In the genomic region with DNA sequence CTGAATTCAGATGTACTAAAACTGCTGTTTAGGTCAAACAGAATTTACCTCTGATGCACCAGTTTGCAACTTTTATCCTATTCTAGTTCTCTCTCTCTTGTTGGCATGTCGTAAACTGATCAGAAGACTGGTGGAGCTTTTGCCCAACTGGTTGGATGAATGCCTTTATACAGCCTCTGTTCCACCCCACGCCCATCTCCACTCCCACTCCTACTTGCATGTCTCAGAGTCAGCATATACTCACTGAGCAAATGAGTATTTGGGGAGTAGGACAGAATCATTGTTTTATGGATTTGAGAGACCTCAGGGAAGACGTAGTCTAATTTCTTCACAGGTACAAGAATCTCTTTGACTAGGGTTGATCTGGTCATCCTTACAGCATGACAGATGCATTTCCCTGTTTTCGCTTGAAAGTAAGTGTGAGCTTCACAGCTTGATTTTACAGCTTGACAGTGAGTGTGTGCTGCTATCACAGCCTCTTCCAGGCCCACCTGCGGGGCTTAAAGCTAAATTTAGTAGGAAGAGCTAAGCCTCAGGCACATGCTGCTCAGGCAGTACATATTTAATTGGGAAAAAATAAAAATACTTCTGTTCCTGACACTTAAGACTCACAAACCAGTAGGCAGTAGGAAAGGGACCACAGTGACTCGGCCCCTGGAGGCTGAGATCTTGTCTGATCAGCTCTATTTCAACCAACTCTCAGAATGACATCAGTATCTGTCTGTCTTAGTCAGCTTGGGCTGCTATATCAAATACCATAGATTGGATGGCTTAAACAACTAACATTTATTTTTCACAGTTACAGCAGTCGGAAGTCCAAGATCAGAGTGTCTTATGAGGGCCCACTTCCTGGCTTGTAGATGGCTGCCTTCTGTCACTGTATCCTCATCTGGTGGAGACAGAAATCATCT, we compare ENCODE assay signal across 15 cellular contexts. TPM values are rescaled to one million over a fixed set of nuclear protein-coding genes. Genes with fewer than 3 reads are reported as not detected.
DNase-seq lines count a peak whose midpoint lies in the region; ATAC-seq and TF ChIP-seq lines count a peak whose summit lies in the region.
"Had no signal": no experiment of that assay in that cellular context is flagged by ENCODE, and none has a peak within 500 bp of the region (broad histone marks: within the 10 kb centered on the region; RNA-seq: fewer than 3 reads in every experiment).

No MANE protein-coding gene starts in this region.

- TF ChIP-seq CTCF in NB4 (IDR thresholded peaks at IDR 0.05; ENCODE audit: low read depth, low read length) (no peak), cardiac fibroblast (IDR thresholded peaks at IDR 0.05; ENCODE audit: low read depth, low read length) (no peak), hepatocyte (IDR thresholded peaks at IDR 0.05; ENCODE audit: poor library complexity) (no peak)

- H2BK120ac ChIP-seq in trophoblast cell (ENCODE audit: insufficient read depth, low read length, poor library complexity): no peak overlapping the region

- H2BK5ac ChIP-seq in trophoblast cell (ENCODE audit: low read depth, low read length, poor library complexity): no peak overlapping the region

- peak overlapping the region; percentile 31 for H3K27ac Mint-ChIP-seq in activated T-cell treated with anti-CD3 and anti-CD28 coated beads, Interleukin-2, amount 50 U/mL, for 24 hours

- H3K79me1 ChIP-seq in trophoblast cell (ENCODE audit: low read length): peaks cover 2% of the 10 kb centered on the region

- no peak overlapping the region for H4K8ac ChIP-seq in trophoblast cell (ENCODE audit: low read depth, low read length)

- H3K79me2 ChIP-seq in trophoblast cell (ENCODE audit: control insufficient read depth, insufficient read depth, low read length, poor library complexity) (no peaks in the 10 kb centered on the region), hepatocyte (no peaks in the 10 kb centered on the region)

- H3K9me3 ChIP-seq in trophoblast cell (ENCODE audit: insufficient read depth, low read depth, low read length): no peaks in the 10 kb centered on the region
- H3K9me3 ChIP-seq in hepatocyte (ENCODE audit: low read depth): no peaks in the 10 kb centered on the region
- H3K9me3 ChIP-seq: esophagus squamous epithelium, uterus had no signal

- peak overlapping the region; percentile 56 for H2BK12ac ChIP-seq in trophoblast cell (ENCODE audit: low read length)

- no peak overlapping the region for H3K4ac ChIP-seq in trophoblast cell (ENCODE audit: low read depth, low read length)

- no peak for DNase-seq in activated T-cell treated with anti-CD3 and anti-CD28 coated beads, Interleukin-2, amount 50 U/mL, for 24 hours
- DNase-seq in activated T-cell treated with anti-CD3 and anti-CD28 coated beads for 4 hours (no peak), NB4 (ENCODE audit: low read depth) (peak; percentile 61), cardiac fibroblast (ENCODE audit: low read depth in 2 of 2) (peak; percentile 27 to 52), trophoblast cell (no peak), hepatocyte (ENCODE audit: low spot score) (no peak), left lobe of liver (ENCODE audit: low spot score) (no peak)
- DNase-seq: esophagus squamous epithelium, GF-D8, NCI-H1694 treated with DMSO at 0.1 percent for 48 hours, T-cell, uterus had no signal

- no peak for TF ChIP-seq POLR2A in NB4 (IDR thresholded peaks at IDR 0.05; ENCODE audit: extremely low read depth, insufficient read length)

- peaks cover 8 to 10% of the 10 kb centered on the region in 2 experiments for H3K4me1 ChIP-seq in trophoblast cell (ENCODE audit: control insufficient read depth in 1 of 2, insufficient read depth in 2 of 2, low read length in 2 of 2)
- H3K4me1 ChIP-seq in hepatocyte (ENCODE audit: insufficient read depth): no peaks in the 10 kb centered on the region
- H3K4me1 ChIP-seq: uterus had no signal

- peak overlapping the region; percentile 36 for H4K91ac ChIP-seq in trophoblast cell (ENCODE audit: low read depth, low read length)

- H3K14ac ChIP-seq in trophoblast cell (ENCODE audit: low read length): no peak overlapping the region

- peak overlapping the region; percentile 75 for H3K27ac ChIP-seq in trophoblast cell (ENCODE audit: low read depth, low read length)
- H3K27ac ChIP-seq in hepatocyte: no peak overlapping the region
- H3K27ac ChIP-seq: cardiac muscle cell, esophagus squamous epithelium, uterus had no signal

- H3K27me3 ChIP-seq in trophoblast cell (ENCODE audit: insufficient read depth, low read length) (no peaks in the 10 kb centered on the region), hepatocyte (no peaks in the 10 kb centered on the region)
- H3K27me3 ChIP-seq: cardiac muscle cell, uterus had no signal

- no peaks in the 10 kb centered on the region for H3K9me2 ChIP-seq in hepatocyte (replicated peaks; ENCODE audit: insufficient read depth)

- H4K12ac ChIP-seq in trophoblast cell (ENCODE audit: low read depth, low read length): no peak overlapping the region

- H3K23ac ChIP-seq in trophoblast cell (ENCODE audit: low read length): no peak overlapping the region

- no peak overlapping the region for H3K18ac ChIP-seq in trophoblast cell (ENCODE audit: low read length)

- no peak overlapping the region for H2AK5ac ChIP-seq in trophoblast cell (ENCODE audit: low read length)

- ATAC-seq in GM19397 (IDR thresholded peaks at IDR 0.05; ENCODE audit: unreplicated experiment): no peak
- no peak for ATAC-seq in left lobe of liver
- ATAC-seq: sciatic nerve had no signal

- no CpG with 5 or more reads among the region's 7 CpGs for WGBS in trophoblast cell (ENCODE audit: extremely low coverage, insufficient coverage, insufficient read length)
- WGBS in hepatocyte (ENCODE audit: low lambda C conversion rate, missing lambda C conversion rate): 74% methylated on average over 7 of the region's 7 CpGs

- no peak overlapping the region for H3K9ac ChIP-seq in trophoblast cell (ENCODE audit: low read length)

- H3K9me3 Mint-ChIP-seq in activated T-cell treated with anti-CD3 and anti-CD28 coated beads, Interleukin-2, amount 50 U/mL, for 24 hours: no peaks in the 10 kb centered on the region
- H3K9me3 Mint-ChIP-seq: T-cell had no signal

- no peak overlapping the region for H3K4me2 ChIP-seq in trophoblast cell (ENCODE audit: low read length)
- H3K4me2 ChIP-seq in hepatocyte: no peak overlapping the region

- no peaks in the 10 kb centered on the region for H3K36me3 Mint-ChIP-seq in activated T-cell treated with anti-CD3 and anti-CD28 coated beads, Interleukin-2, amount 50 U/mL, for 24 hours (ENCODE audit: low read depth)
- H3K36me3 Mint-ChIP-seq: T-cell had no signal

- H2AFZ ChIP-seq in trophoblast cell (ENCODE audit: insufficient read depth, low read length, poor library complexity) (no peak overlapping the region), hepatocyte (no peak overlapping the region)

- H3K4me3 Mint-ChIP-seq in activated T-cell treated with anti-CD3 and anti-CD28 coated beads, Interleukin-2, amount 50 U/mL, for 24 hours: no peak overlapping the region
- H3K4me3 Mint-ChIP-seq: T-cell had no signal

- H3K4me1 Mint-ChIP-seq in activated T-cell treated with anti-CD3 and anti-CD28 coated beads, Interleukin-2, amount 50 U/mL, for 24 hours (ENCODE audit: low read depth): peaks cover 20% of the 10 kb centered on the region

- H4K20me1 ChIP-seq in hepatocyte (ENCODE audit: insufficient read depth, poor library complexity, severe bottlenecking): no peaks in the 10 kb centered on the region

- no peaks in the 10 kb centered on the region for H3K36me3 ChIP-seq in trophoblast cell (ENCODE audit: control insufficient read depth in 1 of 2, insufficient read depth in 2 of 2, low read length in 2 of 2)
- no peaks in the 10 kb centered on the region for H3K36me3 ChIP-seq in hepatocyte (replicated peaks; ENCODE audit: insufficient read depth, low read depth)
- H3K36me3 ChIP-seq: cardiac muscle cell, esophagus squamous epithelium, uterus had no signal

- H3K4me3 ChIP-seq in NB4 (ENCODE audit: low read depth, low read length) (no peak overlapping the region), cardiac fibroblast (replicated peaks in 1 of 2; ENCODE audit: low read depth in 2 of 2, low read length in 2 of 2) (no peak overlapping the region), trophoblast cell (ENCODE audit: low read depth, low read length) (no peak overlapping the region), hepatocyte (no peak overlapping the region)
- H3K4me3 ChIP-seq: cardiac muscle cell, esophagus squamous epithelium, uterus had no signal

- H3K27me3 Mint-ChIP-seq in activated T-cell treated with anti-CD3 and anti-CD28 coated beads, Interleukin-2, amount 50 U/mL, for 24 hours: peaks cover 17% of the 10 kb centered on the region

RNA-seq across cellular contexts. Expression of gene CHGB, which starts 8.6 kb away (rescaled TPM):
- 0.57 and 0.62 TPM in 2 replicates for polyA plus RNA-seq in trophoblast cell (2013)
- total RNA-seq in hepatocyte: 1.3 and 1.4 TPM in 2 replicates
- 0.86 and 2.5 TPM in 2 replicates for polyA plus RNA-seq in hepatocyte
- total RNA-seq in left lobe of liver: 0.23 TPM
- total RNA-seq: sciatic nerve had no signal

RNA-seq across cellular contexts. Expression of gene TRMT6, which starts 30.4 kb away (rescaled TPM):
- polyA plus RNA-seq in trophoblast cell (2013): 23.7 and 24.2 TPM in 2 replicates
- 9.0 and 10.1 TPM in 2 replicates for total RNA-seq in hepatocyte
- 11.2 and 14.2 TPM in 2 replicates for polyA plus RNA-seq in hepatocyte
- 2.7 TPM for total RNA-seq in left lobe of liver

RNA-seq across cellular contexts. Expression of gene MCM8, which starts 30.6 kb away (rescaled TPM):
- 11.1 and 11.5 TPM in 2 replicates for polyA plus RNA-seq in trophoblast cell (2013)
- 4.9 and 6.7 TPM in 2 replicates for total RNA-seq in hepatocyte
- 1.5 and 1.7 TPM in 2 replicates for polyA plus RNA-seq in hepatocyte
- 1.4 TPM for total RNA-seq in left lobe of liver

Comparison
In these comparisons a context has a peak if more than half of its experiments do, and no peak if none do; other contexts are left out.
1. DNase-seq: peak in NB4 (single experiment) and cardiac fibroblast (2 of 2); none in activated T-cell treated with anti-CD3 and anti-CD28 coated beads, Interleukin-2, amount 50 U/mL, for 24 hours (single experiment), activated T-cell treated with anti-CD3 and anti-CD28 coated beads for 4 hours (single experiment), trophoblast cell (0 of 2), hepatocyte (single experiment) and left lobe of liver (single experiment).